Comparison of ENCODE assay signal across 15 cellular contexts in the genomic region with DNA sequence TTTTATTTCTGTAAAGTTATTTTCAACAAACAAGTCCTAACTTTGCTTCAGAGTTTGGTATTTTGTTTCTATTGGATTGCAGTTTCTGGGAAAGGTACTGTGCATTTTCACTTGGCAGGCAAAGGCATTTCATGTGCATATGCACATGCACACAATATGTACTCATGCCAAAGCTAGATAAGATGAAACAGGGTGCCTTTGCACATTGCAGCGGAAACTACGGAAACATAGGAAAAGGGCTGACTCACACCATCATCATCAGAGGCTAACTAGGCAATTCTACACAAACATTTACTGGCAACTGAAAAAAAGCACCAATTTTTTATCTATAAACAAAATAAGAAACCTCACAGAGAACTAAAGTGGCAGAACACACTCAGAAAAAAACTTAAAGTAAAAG.
DNase-seq lines count a peak whose midpoint lies in the region; ATAC-seq, FAIRE-seq and TF ChIP-seq lines count a peak whose summit lies in the region.
"Had no signal": no experiment of that assay in that cellular context is flagged by ENCODE, and none has a peak within 500 bp of the region (broad histone marks: within the 10 kb centered on the region; RNA-seq: fewer than 3 reads in every experiment).

No MANE protein-coding gene starts in this region.

- intact Hi-C loops in endothelial cell of umbilical vein (cut with micrococcal nuclease) (loop anchor here (1.0 to 5.0 kb wide), 5 partner anchors 56 to 550 kb away; a partner anchor contains a TSS), vagina (cut with DNase I) (no loop called here)

- H3K27me3 ChIP-seq in RWPE2 (ENCODE audit: insufficient read depth, poor library complexity, severe bottlenecking), result no peaks in the 10 kb centered on the region
- H3K27me3 ChIP-seq in endothelial cell of umbilical vein (ENCODE audit: control insufficient read depth in 2 of 2, insufficient read depth in 2 of 2, low read length in 2 of 2), result no peaks in the 10 kb centered on the region
- no peaks in the 10 kb centered on the region for H3K27me3 ChIP-seq in vagina
- H3K27me3 ChIP-seq: SJCRH30 had no signal

- H3K4me3 ChIP-seq in RWPE2 (ENCODE audit: severe bottlenecking) (no peak overlapping the region), endothelial cell of umbilical vein (replicated peaks in 1 of 3; ENCODE audit: insufficient read depth in 1 of 3, low read depth in 1 of 3, low read length in 3 of 3) (no peak overlapping the region), vagina (no peak overlapping the region)
- H3K4me3 ChIP-seq: SJCRH30, skin epidermis had no signal

- FAIRE-seq in endothelial cell of umbilical vein (lab: Jason Lieb, UNC) (peak; percentile 98), D721Med (lab: Jason Lieb, UNC) (no peak)

- H4K20me1 ChIP-seq in endothelial cell of umbilical vein (replicated peaks; ENCODE audit: control insufficient read depth, extremely low read depth, insufficient read depth, low read length), result no peaks in the 10 kb centered on the region

- H3K4me1 ChIP-seq in RWPE2 (ENCODE audit: insufficient read depth, poor library complexity, severe bottlenecking) (peaks cover 12% of the 10 kb centered on the region), endothelial cell of umbilical vein (ENCODE audit: control insufficient read depth, extremely low read depth, insufficient read depth, low read length) (peaks cover 18% of the 10 kb centered on the region), vagina (no peaks in the 10 kb centered on the region)
- H3K4me1 ChIP-seq: SJCRH30 had no signal

- no peak overlapping the region for H3K4me3 Mint-ChIP-seq in osteocyte (ENCODE audit: unreplicated experiment)
- H3K4me3 Mint-ChIP-seq: dendritic cell treated with granulocyte-macrophage colony-stimulating factor and Interleukin-4, amounts not matched to agents 40 ng/mL and 50 ng/mL, for 4 days had no signal

- TF ChIP-seq POLR2A in endothelial cell of umbilical vein (IDR thresholded peaks at IDR 0.05; ENCODE audit: low read depth, low read length) (no peak), vagina (IDR thresholded peaks at IDR 0.05) (no peak)

- peaks cover 12% of the 10 kb centered on the region for H3K4me1 Mint-ChIP-seq in osteocyte (ENCODE audit: unreplicated experiment)

- ATAC-seq in RWPE2 (ENCODE audit: low read depth) (peak; percentile 96), GM19397 (IDR thresholded peaks at IDR 0.05; ENCODE audit: unreplicated experiment) (no peak)

- POLR2A ChIA-PET in endothelial cell of umbilical vein (lab: Charles Lee), result no interaction called here

- H3K36me3 ChIP-seq in RWPE2 (ENCODE audit: low read depth) (no peaks in the 10 kb centered on the region), endothelial cell of umbilical vein (ENCODE audit: control insufficient read depth in 2 of 2, extremely low read depth in 1 of 2, insufficient read depth in 2 of 2, low read length in 2 of 2) (no peaks in the 10 kb centered on the region), vagina (no peaks in the 10 kb centered on the region)
- H3K36me3 ChIP-seq: SJCRH30 had no signal

- BruUV-seq in endothelial cell of umbilical vein (replicated peaks; lab: Mats Ljungman, UMichigan), result no TSS peak

- DNase-seq in ELR (ENCODE audit: low read depth) (peak; percentile 95), RWPE2 (ENCODE audit: low spot score) (no peak), endothelial cell of umbilical vein (ENCODE audit: low read depth, low spot score) (peak; percentile 97), osteocyte (ENCODE audit: extremely low spot score, unreplicated experiment) (no peak), D721Med (ENCODE audit: insufficient read length, low spot score) (no peak), vagina (ENCODE audit: extremely low spot score in 2 of 2) (no peak), hippocampal formation (lab: John Stamatoyannopoulos, UW) (no peak)
- DNase-seq: activated CD4-positive, alpha-beta T cell treated with anti-CD3 and anti-CD28 coated beads for 1 hour; activated effector memory CD4-positive, alpha-beta T cell treated with Interleukin-2 at 50 U/mL for 16 hours; NCI-H526; SJCRH30; trophoblast cell had no signal

- H3K27ac ChIP-seq in RWPE2 (ENCODE audit: poor library complexity, severe bottlenecking) (peak overlapping the region; percentile 44), endothelial cell of umbilical vein (ENCODE audit: insufficient read depth, low read depth, low read length) (peak overlapping the region; percentile 76), vagina (no peak overlapping the region)
- H3K27ac ChIP-seq: SJCRH30, skin epidermis had no signal

- no peaks in the 10 kb centered on the region for H3K27me3 Mint-ChIP-seq in osteocyte (ENCODE audit: unreplicated experiment)
- H3K27me3 Mint-ChIP-seq: dendritic cell treated with granulocyte-macrophage colony-stimulating factor and Interleukin-4, amounts not matched to agents 40 ng/mL and 50 ng/mL, for 4 days had no signal

- TF ChIP-seq CTCF in RWPE2 (IDR thresholded peaks at IDR 0.05; ENCODE audit: poor library complexity, severe bottlenecking), result no peak
- no peak for TF ChIP-seq CTCF in endothelial cell of umbilical vein (IDR thresholded peaks at IDR 0.05; ENCODE audit: extremely low read depth in 1 of 2, insufficient read depth in 1 of 2, low read depth in 1 of 2, low read length in 2 of 2)
- TF ChIP-seq CTCF in osteocyte (IDR thresholded peaks at IDR 0.05), result no peak
- no peak for TF ChIP-seq CTCF in D721Med (IDR thresholded peaks at IDR 0.05; ENCODE audit: insufficient read depth, missing control alignments)
- no peak for TF ChIP-seq CTCF in vagina (IDR thresholded peaks at IDR 0.05)

- no peaks in the 10 kb centered on the region for H3K9me1 ChIP-seq in endothelial cell of umbilical vein (replicated peaks; ENCODE audit: control insufficient read depth, extremely low read depth, insufficient read depth, low read length)

- H3K9me3 Mint-ChIP-seq in osteocyte (ENCODE audit: unreplicated experiment), result peaks cover 13% of the 10 kb centered on the region

- CTCF ChIA-PET in endothelial cell of umbilical vein (lab: Charles Lee), result interaction anchor here (0.8 to 1.5 kb wide), 3 partner anchors 56 to 206 kb away, joined by 3 to 4 read pairs (median 4); no protein-coding TSS in a partner anchor

- H3K36me3 Mint-ChIP-seq in osteocyte (ENCODE audit: unreplicated experiment), result no peaks in the 10 kb centered on the region

- H3K4me2 ChIP-seq in endothelial cell of umbilical vein (ENCODE audit: insufficient read depth, low read length), result peak overlapping the region; percentile 27

- no peaks in the 10 kb centered on the region for H3K79me2 ChIP-seq in endothelial cell of umbilical vein (ENCODE audit: control insufficient read depth, insufficient read depth, low read length)

- no peaks in the 10 kb centered on the region for H3K9me3 ChIP-seq in RWPE2 (ENCODE audit: severe bottlenecking)
- no peaks in the 10 kb centered on the region for H3K9me3 ChIP-seq in endothelial cell of umbilical vein (replicated peaks; ENCODE audit: control insufficient read depth, insufficient read depth, low read length)
- H3K9me3 ChIP-seq in vagina, result no peaks in the 10 kb centered on the region
- H3K9me3 ChIP-seq: SJCRH30 had no signal

- H2AFZ ChIP-seq in endothelial cell of umbilical vein (ENCODE audit: low read depth, low read length), result no peak overlapping the region

- H3K27ac Mint-ChIP-seq in osteocyte (ENCODE audit: unreplicated experiment), result peak overlapping the region; percentile 82
- H3K27ac Mint-ChIP-seq: dendritic cell treated with granulocyte-macrophage colony-stimulating factor and Interleukin-4, amounts not matched to agents 40 ng/mL and 50 ng/mL, for 4 days had no signal

- dilution Hi-C loops in endothelial cell of umbilical vein (cut with MboI; ENCODE audit: extremely low pct_ligation_motif_present, low sequenced_read_pairs), result no loop called here

- peak overlapping the region; percentile 56 for H3K9ac ChIP-seq in endothelial cell of umbilical vein (replicated peaks; ENCODE audit: extremely low read depth, insufficient read depth, low read length)

TF ChIP-seq in endothelial cell of umbilical vein, 7 proteins besides CTCF, POLR2A, EP300 and RAD21:
- TF ChIP-seq MYC (IDR thresholded peaks at IDR 0.05; ENCODE audit: low read depth, low read length) (peak; percentile 64), FOS (IDR thresholded peaks at IDR 0.05; ENCODE audit: borderline replicate concordance, insufficient read depth, low read length) (peak; percentile 98), EZH2 (IDR thresholded peaks at IDR 0.05; ENCODE audit: borderline replicate concordance, low read depth, low read length, severe bottlenecking) (no peak), POLR2AphosphoS5 (IDR thresholded peaks at IDR 0.05; ENCODE audit: insufficient read depth, low read depth, low read length) (peak; percentile 78), GATA2 (IDR thresholded peaks at IDR 0.05; ENCODE audit: insufficient read depth, insufficient read length, low read depth, low read length) (peak; percentile 94), JUN (IDR thresholded peaks at IDR 0.05; ENCODE audit: borderline replicate concordance, insufficient read depth, insufficient read length, low read depth) (peak; percentile 98)
- TF ChIP-seq, protein P1, sequence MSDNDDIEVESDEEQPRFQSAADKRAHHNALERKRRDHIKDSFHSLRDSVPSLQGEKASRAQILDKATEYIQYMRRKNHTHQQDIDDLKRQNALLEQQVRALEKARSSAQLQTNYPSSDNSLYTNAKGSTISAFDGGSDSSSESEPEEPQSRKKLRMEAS (IDR thresholded peaks at IDR 0.05; ENCODE audit: insufficient read depth, insufficient read length), result peak; percentile 55

Comparison
In these comparisons a context has a peak if more than half of its experiments do, and no peak if none do; other contexts are left out.
1. DNase-seq: peak in ELR (single experiment) and endothelial cell of umbilical vein (single experiment); none in RWPE2 (single experiment), osteocyte (single experiment), D721Med (single experiment), vagina (0 of 2) and hippocampal formation (0 of 2).